In the genomic region with DNA sequence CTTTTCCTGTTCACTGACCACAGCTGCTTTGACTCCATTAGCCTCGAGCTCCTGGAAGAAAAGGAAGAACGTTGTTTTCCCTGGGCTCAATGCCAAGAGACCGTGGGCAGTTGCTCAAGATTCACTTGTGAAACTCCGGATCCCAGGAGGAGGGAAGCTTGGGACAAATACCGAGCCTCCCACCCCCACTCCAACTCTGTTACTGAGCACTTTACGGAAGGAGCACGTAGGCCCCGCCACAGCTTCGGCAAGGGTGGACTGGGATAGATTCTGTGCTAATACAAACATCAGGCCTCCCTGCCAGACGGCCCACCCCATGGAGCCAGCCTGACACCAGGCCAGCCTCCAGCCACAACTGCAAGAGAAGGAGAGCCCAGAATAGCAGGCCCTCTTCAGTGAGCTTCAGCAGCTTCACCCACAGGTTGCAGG, we compare ENCODE assay signal across 8 cellular contexts. TPM values are rescaled to one million over a fixed set of nuclear protein-coding genes. Genes with fewer than 3 reads are reported as not detected.
A peak's percentile ranks its signal among the peaks of the same experiment; 100 is the strongest.
DNase-seq lines count a peak whose midpoint lies in the region; ATAC-seq and TF ChIP-seq lines count a peak whose summit lies in the region.

No MANE protein-coding gene starts in this region.

- TF ChIP-seq CTCF in breast epithelium (IDR thresholded peaks at IDR 0.05) (no peak), testis (IDR thresholded peaks at IDR 0.05) (no peak)

- H3K4me1 ChIP-seq in breast epithelium, result peaks cover 6 to 15% of the 10 kb centered on the region in 2 donors
- peaks cover 15% of the 10 kb centered on the region for H3K4me1 ChIP-seq in testis

- no peaks in the 10 kb centered on the region for H3K9me3 ChIP-seq in breast epithelium
- no peaks in the 10 kb centered on the region for H3K9me3 ChIP-seq in testis

- WGBS in testis, 2 donors, result 20 to 26% methylated on average over 10 of the region's 10 CpGs

- peaks cover 9% of the 10 kb centered on the region for H3K27me3 Mint-ChIP-seq in activated T-cell treated with anti-CD3 and anti-CD28 coated beads, Interleukin-2, amount 50 U/mL, for 72 hours (ENCODE audit: low read depth)

- H3K27ac Mint-ChIP-seq in activated T-cell treated with anti-CD3 and anti-CD28 coated beads, Interleukin-2, amount 50 U/mL, for 72 hours, result no peak overlapping the region

- DNase-seq in Kasumi-1 (lab: John Stamatoyannopoulos, UW) (peak; percentile 79 to 80), breast epithelium (ENCODE audit: low spot score in 2 of 2) (peak; percentile 86 to 91), testis (peak; percentile 90), DMS114 treated with DMSO at 0.1 percent for 48 hours (lab: John Stamatoyannopoulos, UW; ENCODE audit: unreplicated experiment) (no peak)
- no peak for DNase-seq in activated T-cell treated with anti-CD3 and anti-CD28 coated beads, Interleukin-2, amount 50 U/mL, for 72 hours

- no peak for ATAC-seq in HG02981 (IDR thresholded peaks at IDR 0.05; ENCODE audit: unreplicated experiment)
- no peak for ATAC-seq in activated T-cell treated with anti-CD3 and anti-CD28 coated beads, Interleukin-2, amount 50 U/mL, for 72 hours (replicated peaks in 1 of 2)
- ATAC-seq in HG03520 (IDR thresholded peaks at IDR 0.05; ENCODE audit: unreplicated experiment), result no peak

- H3K36me3 Mint-ChIP-seq in activated T-cell treated with anti-CD3 and anti-CD28 coated beads, Interleukin-2, amount 50 U/mL, for 72 hours (ENCODE audit: insufficient read depth in 2 of 2), result peaks cover 0 to 6% of the 10 kb centered on the region in 2 donors

- H3K27ac ChIP-seq in breast epithelium (peak overlapping the region; percentile 93 to 99), layer of hippocampus (ENCODE audit: low read depth, low read length) (peak overlapping the region; percentile 56), testis (peak overlapping the region; percentile 44 to 88)

- no peak overlapping the region for H3K4me3 Mint-ChIP-seq in activated T-cell treated with anti-CD3 and anti-CD28 coated beads, Interleukin-2, amount 50 U/mL, for 72 hours

- H3K4me1 Mint-ChIP-seq in activated T-cell treated with anti-CD3 and anti-CD28 coated beads, Interleukin-2, amount 50 U/mL, for 72 hours (ENCODE audit: low read depth), result peaks cover 27% of the 10 kb centered on the region

- H3K4me3 ChIP-seq in breast epithelium (peak overlapping the region in 1 of 3 donors; percentile 56), testis (no peak overlapping the region)

- H3K36me3 ChIP-seq in breast epithelium, result no peaks in the 10 kb centered on the region
- no peaks in the 10 kb centered on the region for H3K36me3 ChIP-seq in testis (ENCODE audit: low read depth, missing control alignments)

- no peaks in the 10 kb centered on the region for H3K27me3 ChIP-seq in breast epithelium
- H3K27me3 ChIP-seq in layer of hippocampus (ENCODE audit: control insufficient read depth, insufficient read depth, low read length), result no peaks in the 10 kb centered on the region
- H3K27me3 ChIP-seq in testis, result no peaks in the 10 kb centered on the region

- no peak for TF ChIP-seq POLR2A in breast epithelium (IDR thresholded peaks at IDR 0.05)
- TF ChIP-seq POLR2A in testis (IDR thresholded peaks at IDR 0.05), result no peak

- H3K9me3 Mint-ChIP-seq in activated T-cell treated with anti-CD3 and anti-CD28 coated beads, Interleukin-2, amount 50 U/mL, for 72 hours, result no peaks in the 10 kb centered on the region

- intact Hi-C loops in breast epithelium (cut with DNase I; ENCODE audit: low total_unique reads) (no loop called here), testis (cut with DNase I; ENCODE audit: low total_unique reads) (no loop called here)

RNA-seq across cellular contexts. Expression of gene FANCD2, which starts 10.7 kb away (rescaled TPM):
- total RNA-seq in breast epithelium (10 to 100 TPM in 1 of 3 donors, 1 to 10 TPM in 2; 3.7 to 12.9 (median 6.2) TPM), testis (10 to 100 TPM; 23.7 to 41.6 TPM)
- 38.5 TPM for polyA plus RNA-seq in testis (ENCODE audit: insufficient read depth, low read depth, low replicate concordance)
- total RNA-seq in activated T-cell treated with anti-CD3 and anti-CD28 coated beads, Interleukin-2, amount 50 U/mL, for 72 hours, result 10 to 100 TPM; 77.2 to 81.2 TPM

RNA-seq across cellular contexts. Expression of gene EMC3, which starts 28.8 kb away (rescaled TPM):
- total RNA-seq in breast epithelium (10 to 100 TPM; 38.3 to 88.5 (median 42.9) TPM), testis (10 to 100 TPM; 64.2 to 72.5 TPM)
- 270 TPM for polyA plus RNA-seq in testis (ENCODE audit: insufficient read depth, low read depth, low replicate concordance)
- 10 to 100 TPM; 45.3 to 48.7 TPM for total RNA-seq in activated T-cell treated with anti-CD3 and anti-CD28 coated beads, Interleukin-2, amount 50 U/mL, for 72 hours

Comparison
In these comparisons a context has a peak if more than half of its experiments do, and no peak if none do; other contexts are left out.
1. DNase-seq: peak in Kasumi-1 (2 of 2), breast epithelium (2 of 2) and testis (single experiment); none in activated T-cell treated with anti-CD3 and anti-CD28 coated beads, Interleukin-2, amount 50 U/mL, for 72 hours (0 of 2) and DMS114 treated with DMSO at 0.1 percent for 48 hours (single experiment).
2. Peak in every context shown above with its lines, with median percentiles within 50 percentile points of each other: H3K27ac ChIP-seq.